Comparison of ENCODE assay signal across 12 cellular contexts in genomic region chr1:17654519-17654918, GRCh38.
DNase-seq lines count a peak whose midpoint lies in the region; ATAC-seq and TF ChIP-seq lines count a peak whose summit lies in the region.
"Had no signal": no experiment of that assay in that cellular context is flagged by ENCODE, and none has a peak within 500 bp of the region (broad histone marks: within the 10 kb centered on the region; RNA-seq: fewer than 3 reads in every experiment).

No MANE protein-coding gene starts in this region.

- no peaks in the 10 kb centered on the region for H3K79me2 ChIP-seq in GM23338 (replicated peaks; ENCODE audit: insufficient read depth)

- H3K27ac Mint-ChIP-seq in CD14-positive monocyte (peak overlapping the region in 5 of 7 donors; percentile 30 to 67 (median 53)), glutamatergic neuron (ENCODE audit: unreplicated experiment) (peak overlapping the region; percentile 33), GM23338 (no peak overlapping the region)
- H3K27ac Mint-ChIP-seq in activated T-cell treated with anti-CD3 and anti-CD28 coated beads, Interleukin-2, amount 50 U/mL, for 72 hours, result no peak overlapping the region
- H3K27ac Mint-ChIP-seq: CD4-positive, alpha-beta T cell; IgD-negative memory B cell had no signal

- H3K27me3 ChIP-seq in RWPE2 (ENCODE audit: insufficient read depth, poor library complexity, severe bottlenecking), result no peaks in the 10 kb centered on the region
- no peaks in the 10 kb centered on the region for H3K27me3 ChIP-seq in GM23338 (ENCODE audit: insufficient read depth)

- no peaks in the 10 kb centered on the region for H4K20me1 ChIP-seq in GM23338 (replicated peaks; ENCODE audit: insufficient read depth)

- H3K4me1 Mint-ChIP-seq in CD14-positive monocyte (peaks cover 41% of the 10 kb centered on the region), glutamatergic neuron (ENCODE audit: low read depth, unreplicated experiment) (peaks cover 14% of the 10 kb centered on the region), GM23338 (no peaks in the 10 kb centered on the region)
- H3K4me1 Mint-ChIP-seq in activated T-cell treated with anti-CD3 and anti-CD28 coated beads, Interleukin-2, amount 50 U/mL, for 72 hours (ENCODE audit: low read depth), result no peaks in the 10 kb centered on the region

- no peak overlapping the region for H3K27ac ChIP-seq in RWPE2 (ENCODE audit: poor library complexity, severe bottlenecking)
- no peak overlapping the region for H3K27ac ChIP-seq in GM23338 (ENCODE audit: low read depth)

- H3K9me3 Mint-ChIP-seq in CD14-positive monocyte (peaks cover 0 to 5% (median 0%) of the 10 kb centered on the region in 7 donors), glutamatergic neuron (ENCODE audit: unreplicated experiment) (peaks cover 9% of the 10 kb centered on the region), GM23338 (no peaks in the 10 kb centered on the region; the same call in 2 of the 3 replicates)
- no peaks in the 10 kb centered on the region for H3K9me3 Mint-ChIP-seq in activated T-cell treated with anti-CD3 and anti-CD28 coated beads, Interleukin-2, amount 50 U/mL, for 72 hours
- H3K9me3 Mint-ChIP-seq: CD4-positive, alpha-beta T cell; H9; IgD-negative memory B cell had no signal

- H3K9me3 ChIP-seq in RWPE2 (ENCODE audit: severe bottlenecking), result no peaks in the 10 kb centered on the region

- intact Hi-C loops in CD14-positive monocyte (cut with micrococcal nuclease), result no loop called here

- H3K27me3 Mint-ChIP-seq in CD14-positive monocyte (ENCODE audit: low read depth in 3 of 3) (peaks cover 0 to 4% (median 3%) of the 10 kb centered on the region in 3 donors), glutamatergic neuron (ENCODE audit: unreplicated experiment) (peaks cover 10% of the 10 kb centered on the region), GM23338 (ENCODE audit: insufficient read depth, low read depth, poor library complexity) (peaks cover 3% of the 10 kb centered on the region)
- H3K27me3 Mint-ChIP-seq in activated T-cell treated with anti-CD3 and anti-CD28 coated beads, Interleukin-2, amount 50 U/mL, for 72 hours (ENCODE audit: low read depth), result no peaks in the 10 kb centered on the region
- H3K27me3 Mint-ChIP-seq: CD4-positive, alpha-beta T cell had no signal

- no peaks in the 10 kb centered on the region for H3K9me2 ChIP-seq in GM23338 (ENCODE audit: insufficient read depth)

- no peak overlapping the region for H3K4me3 Mint-ChIP-seq in CD14-positive monocyte
- H3K4me3 Mint-ChIP-seq in glutamatergic neuron (ENCODE audit: unreplicated experiment), result no peak overlapping the region
- H3K4me3 Mint-ChIP-seq in GM23338, result no peak overlapping the region
- H3K4me3 Mint-ChIP-seq in activated T-cell treated with anti-CD3 and anti-CD28 coated beads, Interleukin-2, amount 50 U/mL, for 72 hours, result no peak overlapping the region
- H3K4me3 Mint-ChIP-seq: CD4-positive, alpha-beta T cell; H9; IgD-negative memory B cell had no signal

- TF ChIP-seq CTCF in CD14-positive monocyte (IDR thresholded peaks at IDR 0.05) (no peak), RWPE2 (IDR thresholded peaks at IDR 0.05; ENCODE audit: poor library complexity, severe bottlenecking) (no peak), glutamatergic neuron (IDR thresholded peaks at IDR 0.05; ENCODE audit: partially characterized antibody, unreplicated experiment) (no peak), GM23338 (conservative IDR thresholded peaks at IDR 0.05; ENCODE audit: low read depth in 2 of 2) (no peak)

- H3K4me2 ChIP-seq in GM23338, result no peak overlapping the region

- ATAC-seq in RWPE2 (ENCODE audit: low read depth) (0 out of 3 replicates have a peak, but pooled peaks have one; percentile 24), GM23338 (no peak)
- no peak for ATAC-seq in activated T-cell treated with anti-CD3 and anti-CD28 coated beads, Interleukin-2, amount 50 U/mL, for 72 hours (replicated peaks in 1 of 2)

- H2AFZ ChIP-seq in GM23338, result no peak overlapping the region

- H3K4me3 ChIP-seq in RWPE2 (ENCODE audit: severe bottlenecking) (no peak overlapping the region), GM23338 (no peak overlapping the region)

- peaks cover 88 to 100% of the 10 kb centered on the region in 2 donors for H3K36me3 Mint-ChIP-seq in CD14-positive monocyte
- peaks cover 7% of the 10 kb centered on the region for H3K36me3 Mint-ChIP-seq in glutamatergic neuron (ENCODE audit: unreplicated experiment)
- H3K36me3 Mint-ChIP-seq in GM23338 (ENCODE audit: low read depth), result peaks cover 37% of the 10 kb centered on the region
- no peaks in the 10 kb centered on the region for H3K36me3 Mint-ChIP-seq in activated T-cell treated with anti-CD3 and anti-CD28 coated beads, Interleukin-2, amount 50 U/mL, for 72 hours (ENCODE audit: insufficient read depth in 2 of 2)
- H3K36me3 Mint-ChIP-seq: IgD-negative memory B cell had no signal

- no peaks in the 10 kb centered on the region for H3K4me1 ChIP-seq in RWPE2 (ENCODE audit: insufficient read depth, poor library complexity, severe bottlenecking)
- no peaks in the 10 kb centered on the region for H3K4me1 ChIP-seq in GM23338 (ENCODE audit: insufficient read depth)

- no peak for DNase-seq in CD14-positive monocyte (ENCODE audit: low spot score)
- peak; percentile 13 for DNase-seq in HT1080 (ENCODE audit: low read depth)
- DNase-seq in RWPE2 (ENCODE audit: low spot score), result no peak
- DNase-seq in glutamatergic neuron, result no peak
- no peak for DNase-seq in GM23338 (ENCODE audit: low spot score)
- no peak for DNase-seq in activated CD8-positive, alpha-beta memory T cell treated with anti-CD3 and anti-CD28 coated beads for 24 hours
- no peak for DNase-seq in activated T-cell treated with anti-CD3 and anti-CD28 coated beads, Interleukin-2, amount 50 U/mL, for 72 hours
- DNase-seq: NCI-H1436 treated with DMSO at 0.1 percent for 48 hours, NCI-H2081 treated with DMSO at 0.1 percent for 48 hours had no signal

- no peaks in the 10 kb centered on the region for H3F3A ChIP-seq in GM23338 (replicated peaks; ENCODE audit: low read depth)

- H3K36me3 ChIP-seq in RWPE2 (ENCODE audit: low read depth) (no peaks in the 10 kb centered on the region), GM23338 (ENCODE audit: insufficient read depth) (peaks cover 4% of the 10 kb centered on the region; the same call in 1 of the 2 replicates)

TF ChIP-seq in GM23338, 12 proteins besides CTCF, POLR2A, EP300 and RAD21 (continues in another document):
- TF ChIP-seq, protein P1, sequence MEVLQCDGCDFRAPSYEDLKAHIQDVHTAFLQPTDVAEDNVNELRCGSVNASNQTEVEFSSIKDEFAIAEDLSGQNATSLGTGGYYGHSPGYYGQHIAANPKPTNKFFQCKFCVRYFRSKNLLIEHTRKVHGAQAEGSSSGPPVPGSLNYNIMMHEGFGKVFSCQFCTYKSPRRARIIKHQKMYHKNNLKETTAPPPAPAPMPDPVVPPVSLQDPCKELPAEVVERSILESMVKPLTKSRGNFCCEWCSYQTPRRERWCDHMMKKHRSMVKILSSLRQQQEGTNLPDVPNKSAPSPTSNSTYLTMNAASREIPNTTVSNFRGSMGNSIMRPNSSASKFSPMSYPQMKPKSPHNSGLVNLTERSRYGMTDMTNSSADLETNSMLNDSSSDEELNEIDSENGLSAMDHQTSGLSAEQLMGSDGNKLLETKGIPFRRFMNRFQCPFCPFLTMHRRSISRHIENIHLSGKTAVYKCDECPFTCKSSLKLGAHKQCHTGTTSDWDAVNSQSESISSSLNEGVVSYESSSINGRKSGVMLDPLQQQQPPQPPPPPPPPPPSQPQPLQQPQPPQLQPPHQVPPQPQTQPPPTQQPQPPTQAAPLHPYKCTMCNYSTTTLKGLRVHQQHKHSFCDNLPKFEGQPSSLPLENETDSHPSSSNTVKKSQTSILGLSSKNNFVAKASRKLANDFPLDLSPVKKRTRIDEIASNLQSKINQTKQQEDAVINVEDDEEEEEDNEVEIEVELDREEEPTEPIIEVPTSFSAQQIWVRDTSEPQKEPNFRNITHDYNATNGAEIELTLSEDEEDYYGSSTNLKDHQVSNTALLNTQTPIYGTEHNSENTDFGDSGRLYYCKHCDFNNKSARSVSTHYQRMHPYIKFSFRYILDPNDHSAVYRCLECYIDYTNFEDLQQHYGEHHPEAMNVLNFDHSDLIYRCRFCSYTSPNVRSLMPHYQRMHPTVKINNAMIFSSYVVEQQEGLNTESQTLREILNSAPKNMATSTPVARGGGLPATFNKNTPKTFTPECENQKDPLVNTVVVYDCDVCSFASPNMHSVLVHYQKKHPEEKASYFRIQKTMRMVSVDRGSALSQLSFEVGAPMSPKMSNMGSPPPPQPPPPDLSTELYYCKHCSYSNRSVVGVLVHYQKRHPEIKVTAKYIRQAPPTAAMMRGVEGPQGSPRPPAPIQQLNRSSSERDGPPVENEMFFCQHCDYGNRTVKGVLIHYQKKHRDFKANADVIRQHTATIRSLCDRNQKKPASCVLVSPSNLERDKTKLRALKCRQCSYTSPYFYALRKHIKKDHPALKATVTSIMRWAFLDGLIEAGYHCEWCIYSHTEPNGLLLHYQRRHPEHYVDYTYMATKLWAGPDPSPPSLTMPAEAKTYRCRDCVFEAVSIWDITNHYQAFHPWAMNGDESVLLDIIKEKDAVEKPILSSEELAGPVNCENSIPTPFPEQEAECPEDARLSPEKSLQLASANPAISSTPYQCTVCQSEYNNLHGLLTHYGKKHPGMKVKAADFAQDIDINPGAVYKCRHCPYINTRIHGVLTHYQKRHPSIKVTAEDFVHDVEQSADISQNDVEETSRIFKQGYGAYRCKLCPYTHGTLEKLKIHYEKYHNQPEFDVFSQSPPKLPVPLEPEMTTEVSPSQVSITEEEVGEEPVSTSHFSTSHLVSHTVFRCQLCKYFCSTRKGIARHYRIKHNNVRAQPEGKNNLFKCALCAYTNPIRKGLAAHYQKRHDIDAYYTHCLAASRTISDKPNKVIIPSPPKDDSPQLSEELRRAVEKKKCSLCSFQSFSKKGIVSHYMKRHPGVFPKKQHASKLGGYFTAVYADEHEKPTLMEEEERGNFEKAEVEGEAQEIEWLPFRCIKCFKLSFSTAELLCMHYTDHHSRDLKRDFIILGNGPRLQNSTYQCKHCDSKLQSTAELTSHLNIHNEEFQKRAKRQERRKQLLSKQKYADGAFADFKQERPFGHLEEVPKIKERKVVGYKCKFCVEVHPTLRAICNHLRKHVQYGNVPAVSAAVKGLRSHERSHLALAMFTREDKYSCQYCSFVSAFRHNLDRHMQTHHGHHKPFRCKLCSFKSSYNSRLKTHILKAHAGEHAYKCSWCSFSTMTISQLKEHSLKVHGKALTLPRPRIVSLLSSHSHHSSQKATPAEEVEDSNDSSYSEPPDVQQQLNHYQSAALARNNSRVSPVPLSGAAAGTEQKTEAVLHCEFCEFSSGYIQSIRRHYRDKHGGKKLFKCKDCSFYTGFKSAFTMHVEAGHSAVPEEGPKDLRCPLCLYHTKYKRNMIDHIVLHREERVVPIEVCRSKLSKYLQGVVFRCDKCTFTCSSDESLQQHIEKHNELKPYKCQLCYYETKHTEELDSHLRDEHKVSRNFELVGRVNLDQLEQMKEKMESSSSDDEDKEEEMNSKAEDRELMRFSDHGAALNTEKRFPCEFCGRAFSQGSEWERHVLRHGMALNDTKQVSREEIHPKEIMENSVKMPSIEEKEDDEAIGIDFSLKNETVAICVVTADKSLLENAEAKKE (CRISPR knock-in tag; IDR thresholded peaks at IDR 0.05), result no peak
- TF ChIP-seq JUNB (IDR thresholded peaks at IDR 0.05; ENCODE audit: unreplicated experiment) (no peak), STAT1 (IDR thresholded peaks at IDR 0.05; ENCODE audit: unreplicated experiment) (no peak)

Comparison
In these comparisons a context has a peak if more than half of its experiments do, and no peak if none do; other contexts are left out.
1. H3K27ac Mint-ChIP-seq: peak in CD14-positive monocyte (5 of 7) and glutamatergic neuron (single experiment); none in GM23338 (single experiment) and activated T-cell treated with anti-CD3 and anti-CD28 coated beads, Interleukin-2, amount 50 U/mL, for 72 hours (single experiment).